Comparison of ENCODE assay signal across 8 cellular contexts in the genomic region with DNA sequence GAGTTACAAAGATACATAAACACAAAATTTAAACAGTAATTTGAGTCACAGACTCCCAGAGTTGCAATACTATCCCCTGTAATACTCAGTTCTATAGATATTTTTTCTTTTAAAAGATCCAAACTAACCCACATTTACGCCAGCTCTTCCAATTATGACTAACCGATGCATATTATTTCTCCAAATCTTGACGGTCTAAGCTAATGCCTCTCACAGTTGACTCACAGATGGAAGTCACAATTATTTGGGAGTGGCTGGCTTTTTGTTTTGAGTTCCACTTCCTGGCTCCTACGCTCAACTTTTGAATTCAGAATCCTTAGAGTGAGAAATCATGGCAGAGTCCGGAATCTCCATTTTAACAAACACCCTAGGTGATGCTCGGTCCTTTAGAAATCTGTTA.
"Had no signal": no experiment of that assay in that cellular context is flagged by ENCODE, and none has a peak within 500 bp of the region (broad histone marks: within the 10 kb centered on the region; RNA-seq: fewer than 3 reads in every experiment).

No MANE protein-coding gene starts in this region.

- DNase-seq: GOT3, H7, KG1 had no signal

- ATAC-seq: HCT116, HepG2, K562 had no signal

- H3K9me3 ChIP-seq: HAP-1 had no signal

- H3K4me3 ChIP-seq: HAP-1, K562 had no signal

- H3K27ac ChIP-seq: HL-60 had no signal

- H3K36me3 ChIP-seq: HAP-1 had no signal

- H3K4me1 ChIP-seq: HAP-1 had no signal
